ENCODE assay signal across 10 cellular contexts in genomic region chr20:19785173-19785799, GRCh38. TPM values are rescaled to one million over a fixed set of nuclear protein-coding genes. Genes with fewer than 3 reads are reported as not detected.
DNase-seq lines count a peak whose midpoint lies in the region; ATAC-seq and TF ChIP-seq lines count a peak whose summit lies in the region.
"Had no signal": no experiment of that assay in that cellular context is flagged by ENCODE, and none has a peak within 500 bp of the region (broad histone marks: within the 10 kb centered on the region; RNA-seq: fewer than 3 reads in every experiment).

No MANE protein-coding gene starts in this region.

- no peak overlapping the region for H3K27ac Mint-ChIP-seq in WTC11
- H3K27ac Mint-ChIP-seq in glutamatergic neuron (ENCODE audit: unreplicated experiment), result peak overlapping the region; percentile 94
- peak overlapping the region; percentile 54 for H3K27ac Mint-ChIP-seq in progenitor cell of endocrine pancreas
- no peak overlapping the region for H3K27ac Mint-ChIP-seq in activated naive CD8-positive, alpha-beta T cell treated with anti-CD3 and anti-CD28 coated beads for 36 hours
- H3K27ac Mint-ChIP-seq: activated naive CD8-positive, alpha-beta T cell treated with anti-CD3 and anti-CD28 coated beads, Interleukin-2, amount 10 ng/mL, durations not matched to agents 7 days and 5 days had no signal

- H3K9me3 Mint-ChIP-seq in WTC11 (peaks cover 6% of the 10 kb centered on the region), glutamatergic neuron (ENCODE audit: unreplicated experiment) (peaks cover 9% of the 10 kb centered on the region), progenitor cell of endocrine pancreas (ENCODE audit: low read depth) (peaks cover 12% of the 10 kb centered on the region)
- H3K9me3 Mint-ChIP-seq in activated naive CD8-positive, alpha-beta T cell treated with anti-CD3 and anti-CD28 coated beads for 36 hours, result peaks cover 3% of the 10 kb centered on the region
- H3K9me3 Mint-ChIP-seq: activated naive CD8-positive, alpha-beta T cell treated with anti-CD3 and anti-CD28 coated beads, Interleukin-2, amount 10 ng/mL, durations not matched to agents 7 days and 5 days had no signal

- H3K4me3 Mint-ChIP-seq in WTC11 (no peak overlapping the region), glutamatergic neuron (ENCODE audit: unreplicated experiment) (peak overlapping the region; percentile 25), progenitor cell of endocrine pancreas (ENCODE audit: low read depth) (no peak overlapping the region)
- H3K4me3 Mint-ChIP-seq in activated naive CD8-positive, alpha-beta T cell treated with anti-CD3 and anti-CD28 coated beads for 36 hours, result no peak overlapping the region
- H3K4me3 Mint-ChIP-seq: activated naive CD8-positive, alpha-beta T cell treated with anti-CD3 and anti-CD28 coated beads, Interleukin-2, amount 10 ng/mL, durations not matched to agents 7 days and 5 days had no signal

- ATAC-seq in WTC11 (no peak), GM21786 (IDR thresholded peaks at IDR 0.05; ENCODE audit: unreplicated experiment) (no peak), GM21737 (IDR thresholded peaks at IDR 0.05; ENCODE audit: unreplicated experiment) (no peak)

- H3K4me1 Mint-ChIP-seq in WTC11 (peaks cover 31% of the 10 kb centered on the region), glutamatergic neuron (ENCODE audit: low read depth, unreplicated experiment) (peaks cover 44% of the 10 kb centered on the region), progenitor cell of endocrine pancreas (ENCODE audit: low read depth) (peaks cover 18% of the 10 kb centered on the region)
- peaks cover 4% of the 10 kb centered on the region for H3K4me1 Mint-ChIP-seq in activated naive CD8-positive, alpha-beta T cell treated with anti-CD3 and anti-CD28 coated beads for 36 hours

- H3K27ac ChIP-seq in C4-2B, result no peak overlapping the region
- H3K27ac ChIP-seq: WERI-Rb-1 had no signal

- CTCF ChIA-PET in WTC11 (lab: Charles Lee), result interaction anchor here (1.1 to 1.6 kb wide), 3 partner anchors 8 to 232 kb away, joined by 3 to 9 read pairs (median 4); partner anchors contain the start of gene NAA20

- H3K27me3 Mint-ChIP-seq in WTC11 (ENCODE audit: low read depth) (no peaks in the 10 kb centered on the region), glutamatergic neuron (ENCODE audit: unreplicated experiment) (peaks cover 3% of the 10 kb centered on the region), progenitor cell of endocrine pancreas (no peaks in the 10 kb centered on the region)
- H3K27me3 Mint-ChIP-seq in activated naive CD8-positive, alpha-beta T cell treated with anti-CD3 and anti-CD28 coated beads for 36 hours, result peaks cover 28% of the 10 kb centered on the region

- DNase-seq in WTC11 (ENCODE audit: low spot score), result no peak
- DNase-seq in glutamatergic neuron, result no peak
- DNase-seq in progenitor cell of endocrine pancreas (ENCODE audit: low spot score, unreplicated experiment), result no peak
- no peak for DNase-seq in hepatic stellate cell (ENCODE audit: low spot score)
- DNase-seq in activated naive CD8-positive, alpha-beta T cell treated with anti-CD3 and anti-CD28 coated beads for 36 hours, result no peak
- DNase-seq: activated naive CD8-positive, alpha-beta T cell treated with anti-CD3 and anti-CD28 coated beads, Interleukin-2, amount 10 ng/mL, durations not matched to agents 7 days and 5 days had no signal

- 0 out of 2 replicates have a peak, but pooled peaks cover 3% of the 10 kb centered on the region for H3K36me3 Mint-ChIP-seq in WTC11
- H3K36me3 Mint-ChIP-seq in glutamatergic neuron (ENCODE audit: unreplicated experiment), result peaks cover 6% of the 10 kb centered on the region
- H3K36me3 Mint-ChIP-seq in progenitor cell of endocrine pancreas (ENCODE audit: insufficient read depth), result peaks cover 7% of the 10 kb centered on the region
- no peaks in the 10 kb centered on the region for H3K36me3 Mint-ChIP-seq in activated naive CD8-positive, alpha-beta T cell treated with anti-CD3 and anti-CD28 coated beads for 36 hours
- H3K36me3 Mint-ChIP-seq: activated naive CD8-positive, alpha-beta T cell treated with anti-CD3 and anti-CD28 coated beads, Interleukin-2, amount 10 ng/mL, durations not matched to agents 7 days and 5 days had no signal

- POLR2A ChIA-PET in WTC11 (lab: Charles Lee), result no interaction called here

- TF ChIP-seq CTCF in C4-2B (conservative IDR thresholded peaks at IDR 0.05) (peak; percentile 51), WTC11 (IDR thresholded peaks at IDR 0.05) (peak; percentile 11; the same call in 1 of the 2 replicates), glutamatergic neuron (IDR thresholded peaks at IDR 0.05; ENCODE audit: partially characterized antibody, unreplicated experiment) (peak; percentile 38), progenitor cell of endocrine pancreas (IDR thresholded peaks at IDR 0.05; ENCODE audit: unreplicated experiment) (no peak)

TF ChIP-seq in WTC11, 78 proteins besides CTCF, POLR2A, EP300 and RAD21:
- TF ChIP-seq, protein P1, sequence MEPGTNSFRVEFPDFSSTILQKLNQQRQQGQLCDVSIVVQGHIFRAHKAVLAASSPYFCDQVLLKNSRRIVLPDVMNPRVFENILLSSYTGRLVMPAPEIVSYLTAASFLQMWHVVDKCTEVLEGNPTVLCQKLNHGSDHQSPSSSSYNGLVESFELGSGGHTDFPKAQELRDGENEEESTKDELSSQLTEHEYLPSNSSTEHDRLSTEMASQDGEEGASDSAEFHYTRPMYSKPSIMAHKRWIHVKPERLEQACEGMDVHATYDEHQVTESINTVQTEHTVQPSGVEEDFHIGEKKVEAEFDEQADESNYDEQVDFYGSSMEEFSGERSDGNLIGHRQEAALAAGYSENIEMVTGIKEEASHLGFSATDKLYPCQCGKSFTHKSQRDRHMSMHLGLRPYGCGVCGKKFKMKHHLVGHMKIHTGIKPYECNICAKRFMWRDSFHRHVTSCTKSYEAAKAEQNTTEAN (CRISPR knock-in tag; IDR thresholded peaks at IDR 0.05), result no peak
- TF ChIP-seq, protein P2, sequence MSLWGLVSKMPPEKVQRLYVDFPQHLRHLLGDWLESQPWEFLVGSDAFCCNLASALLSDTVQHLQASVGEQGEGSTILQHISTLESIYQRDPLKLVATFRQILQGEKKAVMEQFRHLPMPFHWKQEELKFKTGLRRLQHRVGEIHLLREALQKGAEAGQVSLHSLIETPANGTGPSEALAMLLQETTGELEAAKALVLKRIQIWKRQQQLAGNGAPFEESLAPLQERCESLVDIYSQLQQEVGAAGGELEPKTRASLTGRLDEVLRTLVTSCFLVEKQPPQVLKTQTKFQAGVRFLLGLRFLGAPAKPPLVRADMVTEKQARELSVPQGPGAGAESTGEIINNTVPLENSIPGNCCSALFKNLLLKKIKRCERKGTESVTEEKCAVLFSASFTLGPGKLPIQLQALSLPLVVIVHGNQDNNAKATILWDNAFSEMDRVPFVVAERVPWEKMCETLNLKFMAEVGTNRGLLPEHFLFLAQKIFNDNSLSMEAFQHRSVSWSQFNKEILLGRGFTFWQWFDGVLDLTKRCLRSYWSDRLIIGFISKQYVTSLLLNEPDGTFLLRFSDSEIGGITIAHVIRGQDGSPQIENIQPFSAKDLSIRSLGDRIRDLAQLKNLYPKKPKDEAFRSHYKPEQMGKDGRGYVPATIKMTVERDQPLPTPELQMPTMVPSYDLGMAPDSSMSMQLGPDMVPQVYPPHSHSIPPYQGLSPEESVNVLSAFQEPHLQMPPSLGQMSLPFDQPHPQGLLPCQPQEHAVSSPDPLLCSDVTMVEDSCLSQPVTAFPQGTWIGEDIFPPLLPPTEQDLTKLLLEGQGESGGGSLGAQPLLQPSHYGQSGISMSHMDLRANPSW (CRISPR knock-in tag; conservative IDR thresholded peaks at IDR 0.05; ENCODE audit: low read depth), result no peak
- TF ChIP-seq OVOL2 (CRISPR knock-in tag; IDR thresholded peaks at IDR 0.05; ENCODE audit: borderline replicate concordance) (no peak), ZNF532 (CRISPR knock-in tag; IDR thresholded peaks at IDR 0.05; ENCODE audit: borderline replicate concordance) (no peak), ATF1 (CRISPR knock-in tag; IDR thresholded peaks at IDR 0.05) (no peak), NFE2L1 (CRISPR knock-in tag; IDR thresholded peaks at IDR 0.05) (no peak)

RNA-seq across cellular contexts. Expression of gene RIN2, which starts 27.2 kb away (rescaled TPM):
- 2.1 to 4.3 TPM (median 2.8 TPM) in 3 replicates for total RNA-seq in WTC11 (2021)
- total RNA-seq in glutamatergic neuron (ENCODE audit: unreplicated experiment), result 108 TPM
- 36.0 and 36.1 TPM in 2 replicates for total RNA-seq in progenitor cell of endocrine pancreas
- not detected for total RNA-seq in activated naive CD8-positive, alpha-beta T cell treated with anti-CD3 and anti-CD28 coated beads for 36 hours

Comparison
In these comparisons a context has a peak if more than half of its experiments do, and no peak if none do; other contexts are left out.
1. H3K27ac Mint-ChIP-seq: peak in glutamatergic neuron (single experiment) and progenitor cell of endocrine pancreas (single experiment); none in WTC11 (single experiment) and activated naive CD8-positive, alpha-beta T cell treated with anti-CD3 and anti-CD28 coated beads for 36 hours (single experiment).